In the genomic region with DNA sequence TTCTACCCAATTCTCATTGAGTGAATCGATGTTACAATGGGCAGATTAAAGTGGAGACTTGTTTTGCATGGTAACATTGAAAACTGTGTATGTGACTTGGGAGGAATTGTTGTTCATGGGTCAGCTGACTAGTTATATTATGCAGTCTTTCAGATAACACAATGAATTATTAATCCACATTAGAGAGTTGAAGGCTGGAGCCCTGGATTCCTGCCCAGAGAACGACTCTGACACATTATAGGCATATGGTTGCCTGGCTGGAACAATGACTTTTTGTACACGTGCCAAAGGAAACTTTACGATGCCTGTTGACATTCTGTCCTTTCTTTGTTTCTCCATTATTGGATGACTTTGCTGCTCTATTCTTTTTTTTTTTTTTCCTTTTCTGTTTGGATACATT, we compare ENCODE assay signal across 14 cellular contexts. TPM values are rescaled to one million over a fixed set of nuclear protein-coding genes. Genes with fewer than 3 reads are reported as not detected.
DNase-seq lines count a peak whose midpoint lies in the region; FAIRE-seq and TF ChIP-seq lines count a peak whose summit lies in the region.
"Had no signal": no experiment of that assay in that cellular context is flagged by ENCODE, and none has a peak within 500 bp of the region (broad histone marks: within the 10 kb centered on the region; RNA-seq: fewer than 3 reads in every experiment).

No MANE protein-coding gene starts in this region.

- H3K79me2 ChIP-seq in Karpas-422 (ENCODE audit: low read length), result no peaks in the 10 kb centered on the region

- no peak overlapping the region for H4K91ac ChIP-seq in neuronal stem cell (ENCODE audit: low read depth, low read length, poor library complexity)

- no peak overlapping the region for H2AK5ac ChIP-seq in neuronal stem cell (ENCODE audit: low read depth, low read length)

- intact Hi-C loops in adrenal gland (cut with DNase I) (no loop called here), head of caudate nucleus (cut with DNase I) (loop anchor here (10.0 kb wide), 1 partner anchor 50 kb away; a partner anchor contains a TSS), transverse colon (cut with DNase I; ENCODE audit: low total_unique reads) (no loop called here)

- H3K4me1 ChIP-seq in adrenal gland (replicated peaks in 1 of 2) (peaks cover 9 to 19% of the 10 kb centered on the region in 2 donors), transverse colon (peaks cover 0 to 17% (median 8%) of the 10 kb centered on the region in 4 donors), Karpas-422 (ENCODE audit: low read length) (no peaks in the 10 kb centered on the region), neuronal stem cell (ENCODE audit: control insufficient read depth in 2 of 2, insufficient read depth in 1 of 2, low read depth in 1 of 2, low read length in 2 of 2) (no peaks in the 10 kb centered on the region)

- no peak overlapping the region for H3K14ac ChIP-seq in neuronal stem cell (ENCODE audit: low read length)

- H3K9me3 ChIP-seq in adrenal gland (replicated peaks in 1 of 3) (no peaks in the 10 kb centered on the region), transverse colon (no peaks in the 10 kb centered on the region), Karpas-422 (ENCODE audit: low read length) (no peaks in the 10 kb centered on the region), neuronal stem cell (replicated peaks in 1 of 2; ENCODE audit: control insufficient read depth in 2 of 2, insufficient read depth in 1 of 2, low read depth in 1 of 2, low read length in 2 of 2) (no peaks in the 10 kb centered on the region)
- H3K9me3 ChIP-seq: esophagus muscularis mucosa had no signal

- H3K4ac ChIP-seq in neuronal stem cell (ENCODE audit: low read length), result no peak overlapping the region

- H3K36me3 ChIP-seq in adrenal gland (replicated peaks in 1 of 2) (no peaks in the 10 kb centered on the region), transverse colon (no peaks in the 10 kb centered on the region), Karpas-422 (ENCODE audit: insufficient read depth, low read length) (no peaks in the 10 kb centered on the region), neuronal stem cell (replicated peaks in 1 of 2; ENCODE audit: control insufficient read depth in 2 of 2, insufficient read depth in 2 of 2, low read length in 2 of 2) (no peaks in the 10 kb centered on the region)
- H3K36me3 ChIP-seq: esophagus muscularis mucosa had no signal

- no peak overlapping the region for H3K23ac ChIP-seq in neuronal stem cell (ENCODE audit: low read depth, low read length, poor library complexity)

- FAIRE-seq in GM12891 (lab: Jason Lieb, UNC), result no peak

- 14 to 26% (median 15%) methylated on average over 4 of the region's 4 CpGs for WGBS in adrenal gland, 4 donors
- WGBS in transverse colon (ENCODE audit: low coverage in 1 of 2), 2 donors, result 31 to 50% methylated on average over 2 to 4 of the region's 4 CpGs
- no CpG with 5 or more reads among the region's 4 CpGs for WGBS in neuronal stem cell (ENCODE audit: extremely low coverage in 2 of 2, insufficient read length in 2 of 2, insufficient replicate concordance in 1 of 2), 2 donors

- no peaks in the 10 kb centered on the region for H3K9me2 ChIP-seq in Karpas-422 (replicated peaks; ENCODE audit: insufficient read depth, low read length)

- TF ChIP-seq POLR2A in adrenal gland (IDR thresholded peaks at IDR 0.05) (no peak), transverse colon (IDR thresholded peaks at IDR 0.05) (no peak), GM12891 (IDR thresholded peaks at IDR 0.05; ENCODE audit: low read depth, low read length) (no peak)

- no peak overlapping the region for H2BK120ac ChIP-seq in neuronal stem cell (ENCODE audit: low read depth, low read length)

- no peak overlapping the region for H2BK15ac ChIP-seq in neuronal stem cell (ENCODE audit: low read length)

- H3K27ac ChIP-seq in adrenal gland, result no peak overlapping the region
- H3K27ac ChIP-seq in transverse colon, result peak overlapping the region in 2 of 4 donors; percentile 18 to 32
- no peak overlapping the region for H3K27ac ChIP-seq in Karpas-422 (ENCODE audit: low read length)
- H3K27ac ChIP-seq in neuronal stem cell (replicated peaks; ENCODE audit: low read length), result no peak overlapping the region
- H3K27ac ChIP-seq: esophagus muscularis mucosa had no signal

- peak; percentile 48 for DNase-seq in NCI-H748 (lab: John Stamatoyannopoulos, UW; ENCODE audit: unreplicated experiment)
- no peak for DNase-seq in NCI-H748 treated with DMSO at 0.1 percent for 48 hours (lab: John Stamatoyannopoulos, UW)
- peak; percentile 60 to 87 (median 69) for DNase-seq in adrenal gland
- peak; percentile 24 to 96 (median 82) for DNase-seq in head of caudate nucleus
- peak; percentile 83 for DNase-seq in transverse colon
- no peak for DNase-seq in GM12891 (ENCODE audit: insufficient read length, low spot score)
- no peak for DNase-seq in Karpas-422
- no peak for DNase-seq in neuronal stem cell (ENCODE audit: low spot score)
- DNase-seq: activated CD4-positive, alpha-beta T cell treated with anti-CD3 and anti-CD28 coated beads for 1 hour; activated naive CD4-positive, alpha-beta T cell treated with anti-CD3 and anti-CD28 coated beads, Interleukin-2, amount 10 ng/mL, durations not matched to agents 7 days and 5 days; SHP77 had no signal

- no peak overlapping the region for H3K4me3 ChIP-seq in adrenal gland
- H3K4me3 ChIP-seq in transverse colon, result no peak overlapping the region
- H3K4me3 ChIP-seq in Karpas-422 (ENCODE audit: low read length), result no peak overlapping the region
- H3K4me3 ChIP-seq in neuronal stem cell (ENCODE audit: low read length in 2 of 2), result no peak overlapping the region
- H3K4me3 ChIP-seq: esophagus muscularis mucosa had no signal

- in situ Hi-C loops in transverse colon (cut with MboI; ENCODE audit: low pct_ligation_motif_present in 1 of 4, low pct_unique_long_range_greater_than_20kb in 1 of 4, low sequenced_read_pairs in 3 of 4), result no loop called here

- TF ChIP-seq CTCF in adrenal gland (IDR thresholded peaks at IDR 0.05) (no peak), transverse colon (IDR thresholded peaks at IDR 0.05) (no peak)

- H4K8ac ChIP-seq in neuronal stem cell (ENCODE audit: low read depth, low read length), result no peak overlapping the region

- H2BK12ac ChIP-seq in neuronal stem cell (ENCODE audit: low read length), result no peak overlapping the region

- H2BK5ac ChIP-seq in neuronal stem cell (ENCODE audit: low read length), result no peak overlapping the region

- no peak for TF ChIP-seq EP300 in transverse colon (IDR thresholded peaks at IDR 0.05; ENCODE audit: low read depth)

- H4K20me1 ChIP-seq in Karpas-422 (ENCODE audit: insufficient read depth, low read depth, low read length), result no peaks in the 10 kb centered on the region

- H3K27me3 ChIP-seq in adrenal gland (no peaks in the 10 kb centered on the region), transverse colon (no peaks in the 10 kb centered on the region), Karpas-422 (ENCODE audit: low read length) (no peaks in the 10 kb centered on the region), neuronal stem cell (ENCODE audit: control insufficient read depth in 3 of 3, insufficient read depth in 3 of 3, low read depth in 1 of 3, low read length in 3 of 3) (no peaks in the 10 kb centered on the region)
- H3K27me3 ChIP-seq: esophagus muscularis mucosa had no signal

- H3K79me1 ChIP-seq in neuronal stem cell (ENCODE audit: low read depth, low read length), result no peaks in the 10 kb centered on the region

- no peak overlapping the region for H2AFZ ChIP-seq in Karpas-422 (ENCODE audit: low read length)
- no peak overlapping the region for H2AFZ ChIP-seq in neuronal stem cell (ENCODE audit: low read length)

- H3K4me2 ChIP-seq in Karpas-422 (ENCODE audit: low read depth, low read length, poor library complexity, severe bottlenecking) (no peak overlapping the region), neuronal stem cell (ENCODE audit: insufficient read depth, low read length, poor library complexity, severe bottlenecking) (no peak overlapping the region)

- no peak overlapping the region for H3K9ac ChIP-seq in Karpas-422 (ENCODE audit: low read length)
- no peak overlapping the region for H3K9ac ChIP-seq in neuronal stem cell (ENCODE audit: low read depth, low read length, poor library complexity)

- H3K18ac ChIP-seq in neuronal stem cell (ENCODE audit: low read length), result no peak overlapping the region

TF ChIP-seq in GM12891, 5 proteins besides CTCF, POLR2A, EP300 and RAD21:
- no peak for TF ChIP-seq TAF1 (IDR thresholded peaks at IDR 0.05; ENCODE audit: low read depth, low read length)
- TF ChIP-seq SPI1 (IDR thresholded peaks at IDR 0.05; ENCODE audit: low read depth, low read length), result no peak
- TF ChIP-seq POLR2AphosphoS5 (IDR thresholded peaks at IDR 0.05; ENCODE audit: low read depth, low read length), result no peak
- no peak for TF ChIP-seq PAX5 (IDR thresholded peaks at IDR 0.05; ENCODE audit: insufficient read depth, low read length, severe bottlenecking)

RNA-seq across cellular contexts. Expression of a gene that starts 52.3 kb away (rescaled TPM):
- total RNA-seq in adrenal gland (1 to 10 TPM in 6 of 8 donors, under 1 TPM in 2; 0.32 to 7.2 (median 1.7) TPM), transverse colon (under 1 TPM in 1 of 4 donors, not detected in 3; 0.55 TPM)
- polyA plus RNA-seq in adrenal gland, result 1 to 10 TPM in 2 of 3 donors, under 1 TPM in 1; 0.34 to 2.4 (median 1.4) TPM
- not detected for polyA plus RNA-seq in GM12891 (2012; ENCODE audit: low read depth, missing spikeins)
- not detected in 2 replicates for total RNA-seq in Karpas-422 (2014; rRNA removed; shearing (Covaris generic); ENCODE audit: low replicate concordance)
- polyA plus RNA-seq in neuronal stem cell (2013, experiment 1 of 2), result 0.31 TPM
- 0.33 TPM for polyA plus RNA-seq in neuronal stem cell (2013, experiment 2 of 2)
- total RNA-seq: esophagus muscularis mucosa, lower leg skin, skeletal muscle tissue had no signal

Comparison
In these comparisons a context has a peak if more than half of its experiments do, and no peak if none do; other contexts are left out.
1. DNase-seq: peak in NCI-H748 (single experiment), adrenal gland (7 of 7), head of caudate nucleus (42 of 42) and transverse colon (single experiment); none in NCI-H748 treated with DMSO at 0.1 percent for 48 hours (single experiment), GM12891 (single experiment), Karpas-422 (single experiment) and neuronal stem cell (single experiment).